Comparison of ENCODE assay signal across 12 cellular contexts in the genomic region with DNA sequence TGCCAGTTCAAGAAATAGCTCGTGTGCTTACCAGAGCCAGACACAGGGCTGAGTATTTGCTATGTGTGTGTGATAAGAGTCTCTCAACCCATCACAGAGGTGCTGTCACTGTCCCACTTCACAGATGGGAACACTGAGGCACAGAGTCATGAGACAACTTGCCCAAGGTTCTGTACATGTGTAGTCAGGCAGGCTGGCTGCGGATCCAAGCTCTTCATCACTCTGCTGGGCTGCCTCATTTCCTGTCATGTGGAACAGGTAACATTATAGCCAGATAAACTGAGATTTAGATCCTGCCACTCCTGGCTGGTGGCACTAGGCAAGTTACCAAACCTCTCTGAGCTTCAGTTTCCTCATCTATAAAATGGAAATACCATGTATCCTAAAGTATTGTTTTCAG.
DNase-seq lines count a peak whose midpoint lies in the region; ATAC-seq, FAIRE-seq and TF ChIP-seq lines count a peak whose summit lies in the region.
"Had no signal": no experiment of that assay in that cellular context is flagged by ENCODE, and none has a peak within 500 bp of the region (broad histone marks: within the 10 kb centered on the region; RNA-seq: fewer than 3 reads in every experiment).

No MANE protein-coding gene starts in this region.

- H3K4me3 Mint-ChIP-seq in T-helper 1 cell treated with Interleukin-12 subunit alpha and Interleukin-12 subunit beta and Interleukin-4 antibody, amounts not matched to agents 30 μg/mL and 1 μg/mL, for 36 hours: peak overlapping the region; percentile 3
- no peak overlapping the region for H3K4me3 Mint-ChIP-seq in activated T-helper 2 cell treated with anti-CD3 and anti-CD28 coated beads, Interferon-gamma antibody, Interleukin-2, Interleukin-4, amounts not matched to agents 10 μg/mL and 5 μg/mL and 100 μg/mL, durations not matched to agents 14 hours and 24 hours and 36 hours (ENCODE audit: low read depth)
- H3K4me3 Mint-ChIP-seq in stimulated activated naive B cell treated with anti-CD40 and anti-IgM and Interleukin-4, amounts not matched to agents 10 μg/mL and 1 μg/mL and 100 μg/mL, for 72 hours: peak overlapping the region in 1 of 2 donors; percentile 66

- FAIRE-seq in kidney (lab: Jason Lieb, UNC): no peak

- H3K4me1 ChIP-seq in kidney (ENCODE audit: control insufficient read depth in 1 of 2, insufficient read depth in 1 of 2, low read depth in 1 of 2, low read length in 2 of 2): peaks cover 44 to 54% of the 10 kb centered on the region in 2 donors

- H3K4me1 Mint-ChIP-seq in T-helper 1 cell treated with Interleukin-12 subunit alpha and Interleukin-12 subunit beta and Interleukin-4 antibody, amounts not matched to agents 30 μg/mL and 1 μg/mL, for 36 hours (ENCODE audit: low read depth): peaks cover 68% of the 10 kb centered on the region
- peaks cover 76% of the 10 kb centered on the region for H3K4me1 Mint-ChIP-seq in activated T-helper 2 cell treated with anti-CD3 and anti-CD28 coated beads, Interferon-gamma antibody, Interleukin-2, Interleukin-4, amounts not matched to agents 10 μg/mL and 5 μg/mL and 100 μg/mL, durations not matched to agents 14 hours and 24 hours and 36 hours (ENCODE audit: low read depth)
- H3K4me1 Mint-ChIP-seq in stimulated activated naive B cell treated with anti-CD40 and anti-IgM and Interleukin-4, amounts not matched to agents 10 μg/mL and 1 μg/mL and 100 μg/mL, for 72 hours: peaks cover 0 to 79% of the 10 kb centered on the region in 2 donors

- H3K9ac ChIP-seq in kidney (ENCODE audit: low read length in 2 of 2): peak overlapping the region in 1 of 2 donors; percentile 42

- DNase-seq in T-helper 1 cell: no peak
- no peak for DNase-seq in activated T-helper 2 cell treated with anti-CD3 and anti-CD28 coated beads, Interferon-gamma antibody, Interleukin-2, Interleukin-4, amounts not matched to agents 10 μg/mL and 5 μg/mL and 100 μg/mL, durations not matched to agents 14 hours and 24 hours and 36 hours (ENCODE audit: low spot score)
- DNase-seq in kidney: no peak
- no peak for DNase-seq in stimulated activated naive B cell treated with anti-CD40 and anti-IgM and Interleukin-4, amounts not matched to agents 10 μg/mL and 1 μg/mL and 100 μg/mL, for 72 hours
- DNase-seq in KG1 (lab: John Stamatoyannopoulos, UW): no peak
- no peak for DNase-seq in activated CD8-positive, alpha-beta memory T cell treated with anti-CD3 and anti-CD28 coated beads for 24 hours
- no peak for DNase-seq in NCI-H2081 treated with DMSO at 0.1 percent for 48 hours (lab: John Stamatoyannopoulos, UW)
- DNase-seq: activated CD8-positive, alpha-beta memory T cell treated with anti-CD3 and anti-CD28 coated beads, Interleukin-2, amount 50 U/mL, for 4 hours; stimulated activated CD4-positive, alpha-beta T cell treated with anti-CD3 and anti-CD28 coated beads, Interleukin-12 subunit alpha, Interleukin-12 subunit beta, amount 100 ng/mL, for 4 hours; stimulated activated naive CD4-positive, alpha-beta T cell treated with Interleukin-2 at 50 U/mL for 16 hours had no signal

- TF ChIP-seq CTCF in kidney (IDR thresholded peaks at IDR 0.05; ENCODE audit: borderline replicate concordance, extremely low read depth, insufficient read depth): no peak

- H3K36me3 Mint-ChIP-seq in T-helper 1 cell treated with Interleukin-12 subunit alpha and Interleukin-12 subunit beta and Interleukin-4 antibody, amounts not matched to agents 30 μg/mL and 1 μg/mL, for 36 hours (ENCODE audit: low read depth): peaks cover 12% of the 10 kb centered on the region
- peaks cover 33% of the 10 kb centered on the region for H3K36me3 Mint-ChIP-seq in activated T-helper 2 cell treated with anti-CD3 and anti-CD28 coated beads, Interferon-gamma antibody, Interleukin-2, Interleukin-4, amounts not matched to agents 10 μg/mL and 5 μg/mL and 100 μg/mL, durations not matched to agents 14 hours and 24 hours and 36 hours (ENCODE audit: low read depth)
- peaks cover 42 to 62% of the 10 kb centered on the region in 2 donors for H3K36me3 Mint-ChIP-seq in stimulated activated naive B cell treated with anti-CD40 and anti-IgM and Interleukin-4, amounts not matched to agents 10 μg/mL and 1 μg/mL and 100 μg/mL, for 72 hours

- no peaks in the 10 kb centered on the region for H3K9me3 ChIP-seq in kidney (ENCODE audit: control insufficient read depth in 1 of 2, low read length in 2 of 2)

- H3K27ac Mint-ChIP-seq in T-helper 1 cell treated with Interleukin-12 subunit alpha and Interleukin-12 subunit beta and Interleukin-4 antibody, amounts not matched to agents 30 μg/mL and 1 μg/mL, for 36 hours: peak overlapping the region; percentile 72
- peak overlapping the region; percentile 55 for H3K27ac Mint-ChIP-seq in activated T-helper 2 cell treated with anti-CD3 and anti-CD28 coated beads, Interferon-gamma antibody, Interleukin-2, Interleukin-4, amounts not matched to agents 10 μg/mL and 5 μg/mL and 100 μg/mL, durations not matched to agents 14 hours and 24 hours and 36 hours
- peak overlapping the region; percentile 98 for H3K27ac Mint-ChIP-seq in stimulated activated naive B cell treated with anti-CD40 and anti-IgM and Interleukin-4, amounts not matched to agents 10 μg/mL and 1 μg/mL and 100 μg/mL, for 72 hours

- H3K4me3 ChIP-seq in kidney (ENCODE audit: low read length in 2 of 2): no peak overlapping the region

- ATAC-seq in stimulated activated naive B cell treated with anti-CD40 and anti-IgM and Interleukin-4, amounts not matched to agents 10 μg/mL and 1 μg/mL and 100 μg/mL, for 72 hours (replicated peaks): no peak

- no peaks in the 10 kb centered on the region for H3K36me3 ChIP-seq in kidney (ENCODE audit: control insufficient read depth in 1 of 2, insufficient read depth in 2 of 2, low read length in 2 of 2)

- no peaks in the 10 kb centered on the region for H3K27me3 Mint-ChIP-seq in T-helper 1 cell treated with Interleukin-12 subunit alpha and Interleukin-12 subunit beta and Interleukin-4 antibody, amounts not matched to agents 30 μg/mL and 1 μg/mL, for 36 hours (ENCODE audit: low read depth)
- H3K27me3 Mint-ChIP-seq in activated T-helper 2 cell treated with anti-CD3 and anti-CD28 coated beads, Interferon-gamma antibody, Interleukin-2, Interleukin-4, amounts not matched to agents 10 μg/mL and 5 μg/mL and 100 μg/mL, durations not matched to agents 14 hours and 24 hours and 36 hours (ENCODE audit: low read depth): no peaks in the 10 kb centered on the region
- H3K27me3 Mint-ChIP-seq in stimulated activated naive B cell treated with anti-CD40 and anti-IgM and Interleukin-4, amounts not matched to agents 10 μg/mL and 1 μg/mL and 100 μg/mL, for 72 hours: no peaks in the 10 kb centered on the region

- H3K27ac ChIP-seq in kidney (ENCODE audit: low read depth in 2 of 2, low read length in 2 of 2): peak overlapping the region; percentile 50 to 71
- H3K27ac ChIP-seq: 22Rv1 had no signal

- no peaks in the 10 kb centered on the region for H3K9me3 Mint-ChIP-seq in T-helper 1 cell treated with Interleukin-12 subunit alpha and Interleukin-12 subunit beta and Interleukin-4 antibody, amounts not matched to agents 30 μg/mL and 1 μg/mL, for 36 hours
- no peaks in the 10 kb centered on the region for H3K9me3 Mint-ChIP-seq in activated T-helper 2 cell treated with anti-CD3 and anti-CD28 coated beads, Interferon-gamma antibody, Interleukin-2, Interleukin-4, amounts not matched to agents 10 μg/mL and 5 μg/mL and 100 μg/mL, durations not matched to agents 14 hours and 24 hours and 36 hours
- no peaks in the 10 kb centered on the region for H3K9me3 Mint-ChIP-seq in stimulated activated naive B cell treated with anti-CD40 and anti-IgM and Interleukin-4, amounts not matched to agents 10 μg/mL and 1 μg/mL and 100 μg/mL, for 72 hours

- intact Hi-C loops in activated T-helper 2 cell treated with anti-CD3 and anti-CD28 coated beads, Interferon-gamma antibody, Interleukin-2, Interleukin-4, amounts not matched to agents 10 μg/mL and 5 μg/mL and 100 μg/mL, durations not matched to agents 14 hours and 24 hours and 36 hours (cut with micrococcal nuclease): no loop called here
- intact Hi-C loops in kidney (cut with DNase I): no loop called here
